In the genomic region with DNA sequence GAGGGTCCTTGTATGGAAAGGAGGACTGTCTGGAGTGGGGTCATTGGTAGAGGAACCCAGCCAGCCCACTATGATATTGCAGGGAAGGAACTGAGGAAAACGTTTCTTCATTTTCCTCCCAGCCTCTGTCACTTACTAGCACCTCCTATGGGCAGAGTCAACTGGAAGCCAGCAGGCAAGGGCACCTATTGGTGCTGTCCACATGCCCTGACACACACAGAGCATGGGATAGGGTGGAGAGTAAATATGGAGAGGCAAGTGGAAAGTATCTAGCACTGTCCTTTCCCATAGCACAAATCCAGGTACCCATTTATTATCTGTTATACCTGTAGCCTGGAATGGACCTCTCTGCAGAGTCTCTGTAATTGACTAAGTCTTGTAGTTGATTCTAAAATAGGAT, we compare ENCODE assay signal across 19 cellular contexts.
DNase-seq lines count a peak whose midpoint lies in the region; ATAC-seq and TF ChIP-seq lines count a peak whose summit lies in the region.
"Had no signal": no experiment of that assay in that cellular context is flagged by ENCODE, and none has a peak within 500 bp of the region (broad histone marks: within the 10 kb centered on the region; RNA-seq: fewer than 3 reads in every experiment).

No MANE protein-coding gene starts in this region.

- H3K9ac ChIP-seq in HCT116 (ENCODE audit: low read length) (no peak overlapping the region), endodermal cell (ENCODE audit: extremely low read depth, low read length, poor library complexity, severe bottlenecking) (no peak overlapping the region)
- H3K9ac ChIP-seq: BLaER1 treated with 17β-estradiol and CSF1 and Interleukin-3, amounts not matched to agents 10 nM and 100 nM; GM23248 had no signal

- no peaks in the 10 kb centered on the region for H3K9me2 ChIP-seq in HCT116 (ENCODE audit: insufficient read depth)
- H3K9me2 ChIP-seq in PC-9 (ENCODE audit: insufficient read depth) = no peaks in the 10 kb centered on the region

- H3K9me3 ChIP-seq in HCT116 (ENCODE audit: control insufficient read depth in 1 of 2, insufficient read depth in 1 of 2, low read depth in 1 of 2, low read length in 2 of 2) (peaks cover 0 to 3% of the 10 kb centered on the region in 2 experiments; a peak in 2 of 4 replicates), endodermal cell (ENCODE audit: control insufficient read depth, low read length) (no peaks in the 10 kb centered on the region), right lobe of liver (no peaks in the 10 kb centered on the region), PC-9 (ENCODE audit: insufficient read depth, low read depth) (no peaks in the 10 kb centered on the region; the same call in 1 of the 2 replicates)
- H3K9me3 ChIP-seq: BLaER1 treated with 17β-estradiol and CSF1 and Interleukin-3, amounts not matched to agents 10 nM and 100 nM had no signal

- POLR2A ChIA-PET in HCT116 (lab: Charles Lee) (no interaction called here), PC-9 (lab: Charles Lee; ENCODE audit: unreplicated experiment) (no interaction called here)

- RAD21 ChIA-PET in HCT116 (lab: Charles Lee; ENCODE audit: low non-redundant PET in 1 of 2, low total read pairs in 2 of 2, uncharacterized antibody in 2 of 2, unreplicated experiment in 2 of 2) = no interaction called here

- no TSS peak for BruUV-seq in HCT116 (replicated peaks; lab: Mats Ljungman, UMichigan)
- BruUV-seq in PC-9 (replicated peaks; lab: Mats Ljungman, UMichigan) = no TSS peak

- no peaks in the 10 kb centered on the region for H3F3A ChIP-seq in PC-9 (ENCODE audit: insufficient read depth, low read depth)

- no peaks in the 10 kb centered on the region for H3K36me3 ChIP-seq in HCT116 (ENCODE audit: control insufficient read depth in 1 of 2, insufficient read depth in 2 of 2, low read length in 2 of 2)
- H3K36me3 ChIP-seq in endodermal cell (ENCODE audit: control insufficient read depth, insufficient read depth, low read length) = no peaks in the 10 kb centered on the region
- H3K36me3 ChIP-seq in right lobe of liver = no peaks in the 10 kb centered on the region
- no peaks in the 10 kb centered on the region for H3K36me3 ChIP-seq in PC-9 (ENCODE audit: low read depth)
- H3K36me3 ChIP-seq: BLaER1 treated with 17β-estradiol and CSF1 and Interleukin-3, amounts not matched to agents 10 nM and 100 nM had no signal

- H4K20me1 ChIP-seq in HCT116 (ENCODE audit: insufficient read depth) = no peaks in the 10 kb centered on the region
- no peaks in the 10 kb centered on the region for H4K20me1 ChIP-seq in PC-9 (ENCODE audit: insufficient read depth)
- H4K20me1 ChIP-seq: BLaER1 treated with 17β-estradiol and CSF1 and Interleukin-3, amounts not matched to agents 10 nM and 100 nM had no signal

- TF ChIP-seq POLR2A in HCT116 (IDR thresholded peaks at IDR 0.05; ENCODE audit: borderline replicate concordance, extremely low read depth, insufficient read depth, insufficient read length) (no peak), right lobe of liver (IDR thresholded peaks at IDR 0.05) (no peak)

- TF ChIP-seq CTCF in HCT116 (IDR thresholded peaks at IDR 0.05 in 2 of 3, conservative IDR thresholded peaks at IDR 0.05 in 1 of 3; ENCODE audit: borderline replicate concordance in 1 of 3, insufficient read depth in 1 of 3, low read depth in 2 of 3, low read length in 2 of 3) (0 out of 6 replicates have a peak, but pooled peaks of 1 of the 3 experiments have one; percentile 10), endodermal cell (conservative IDR thresholded peaks at IDR 0.05) (peak; percentile 28), right lobe of liver (IDR thresholded peaks at IDR 0.05) (no peak), PC-9 (conservative IDR thresholded peaks at IDR 0.05) (no peak)

- TF ChIP-seq RAD21 in HCT116 (IDR thresholded peaks at IDR 0.05; ENCODE audit: low read depth) = no peak

- H3K27me3 Mint-ChIP-seq in endodermal cell (ENCODE audit: insufficient read depth) = no peaks in the 10 kb centered on the region
- H3K27me3 Mint-ChIP-seq: B cell had no signal

- no peak overlapping the region for H3K4me3 Mint-ChIP-seq in endodermal cell
- H3K4me3 Mint-ChIP-seq: B cell; CD8-positive, alpha-beta T cell; HFFc6 had no signal

- H3K79me2 ChIP-seq in HCT116 (ENCODE audit: insufficient read depth, low read length) (no peaks in the 10 kb centered on the region), PC-9 (ENCODE audit: low read depth) (no peaks in the 10 kb centered on the region)

- intact Hi-C loops in HCT116 (cut with micrococcal nuclease) = loop anchor here (5.0 kb wide), 1 partner anchor 42 kb away; no protein-coding TSS in a partner anchor
- intact Hi-C loops in right lobe of liver (cut with DNase I) = no loop called here
- intact Hi-C loops in PC-9 (cut with micrococcal nuclease; ENCODE audit: unreplicated experiment) = no loop called here

- H3K4me3 ChIP-seq in HCT116 (replicated peaks in 1 of 2; ENCODE audit: low read depth in 1 of 2, low read length in 2 of 2) (no peak overlapping the region), endodermal cell (ENCODE audit: low read length) (no peak overlapping the region), right lobe of liver (no peak overlapping the region), PC-9 (no peak overlapping the region)
- H3K4me3 ChIP-seq: BLaER1 treated with 17β-estradiol and CSF1 and Interleukin-3, amounts not matched to agents 10 nM and 100 nM; GM12878; GM23248 had no signal

- CTCF ChIA-PET in HCT116 (lab: Charles Lee) (no interaction called here), PC-9 (lab: Charles Lee) (no interaction called here)

- ATAC-seq in HCT116 = peak; percentile 40; the same call in 1 of the 2 replicates
- ATAC-seq in right lobe of liver = peak; percentile 33 to 57 (median 40)
- ATAC-seq in HG03175 (IDR thresholded peaks at IDR 0.05; ENCODE audit: unreplicated experiment) = no peak
- ATAC-seq: CD8-positive, alpha-beta T cell; GM12878 had no signal

- 60% methylated on average over 1 of the region's 1 CpG; no CpG with 5 or more reads in 1 of the 2 experiments for WGBS in endodermal cell (ENCODE audit: insufficient coverage in 1 of 2, insufficient read length in 1 of 2), 2 experiments
- 44% methylated on average over 1 of the region's 1 CpG for WGBS in right lobe of liver (ENCODE audit: insufficient coverage, low coverage, low lambda C conversion rate, missing lambda C conversion rate)

- DNase-seq in HCT116 (ENCODE audit: low read depth, low spot score) = no peak
- DNase-seq in endodermal cell = no peak
- DNase-seq in right lobe of liver = no peak
- no peak for DNase-seq in PC-9
- DNase-seq in GM19238 (ENCODE audit: insufficient read length, low spot score) = no peak
- no peak for DNase-seq in DMS114 treated with DMSO at 0.1 percent for 48 hours (lab: John Stamatoyannopoulos, UW; ENCODE audit: unreplicated experiment)
- DNase-seq: 8988T; Calu3; CD8-positive, alpha-beta T cell; DMS53; DND-41; EL; GM23248; HCEC 1CT; HFFc6 had no signal

- 0 out of 2 replicates have a peak, but pooled peaks cover 12% of the 10 kb centered on the region for H3K27me3 ChIP-seq in HCT116 (ENCODE audit: insufficient read depth, low read length)
- H3K27me3 ChIP-seq in endodermal cell (ENCODE audit: control insufficient read depth, insufficient read depth, low read length, poor library complexity, severe bottlenecking) = no peaks in the 10 kb centered on the region
- H3K27me3 ChIP-seq in right lobe of liver = no peaks in the 10 kb centered on the region
- no peaks in the 10 kb centered on the region for H3K27me3 ChIP-seq in PC-9 (ENCODE audit: insufficient read depth, low read depth)
- H3K27me3 ChIP-seq: BLaER1 treated with 17β-estradiol and CSF1 and Interleukin-3, amounts not matched to agents 10 nM and 100 nM had no signal

- H3K9me3 Mint-ChIP-seq in endodermal cell = peaks cover 5% of the 10 kb centered on the region

- no peaks in the 10 kb centered on the region for H3K4me1 ChIP-seq in HCT116 (ENCODE audit: control insufficient read depth in 1 of 2, insufficient read depth in 2 of 2, low read length in 2 of 2)
- peaks cover 5% of the 10 kb centered on the region for H3K4me1 ChIP-seq in endodermal cell (ENCODE audit: control insufficient read depth, insufficient read depth, low read length)
- peaks cover 0 to 12% (median 0%) of the 10 kb centered on the region in 4 donors for H3K4me1 ChIP-seq in right lobe of liver
- no peaks in the 10 kb centered on the region for H3K4me1 ChIP-seq in PC-9 (replicated peaks; ENCODE audit: insufficient read depth)
- H3K4me1 ChIP-seq: BLaER1 treated with 17β-estradiol and CSF1 and Interleukin-3, amounts not matched to agents 10 nM and 100 nM had no signal

- no peak overlapping the region for H3K27ac Mint-ChIP-seq in endodermal cell
- H3K27ac Mint-ChIP-seq: B cell; CD8-positive, alpha-beta T cell; HFFc6 had no signal

- H2AFZ ChIP-seq in HCT116 (ENCODE audit: low read depth, low read length, poor library complexity, severe bottlenecking) = no peak overlapping the region
- no peak overlapping the region for H2AFZ ChIP-seq in PC-9
- H2AFZ ChIP-seq: GM23248 had no signal

- no peak overlapping the region for H3K4me2 ChIP-seq in HCT116 (ENCODE audit: low read length)
- H3K4me2 ChIP-seq in PC-9 = no peak overlapping the region
- H3K4me2 ChIP-seq: BLaER1 treated with 17β-estradiol and CSF1 and Interleukin-3, amounts not matched to agents 10 nM and 100 nM had no signal

- no peaks in the 10 kb centered on the region for H3K36me3 Mint-ChIP-seq in endodermal cell (ENCODE audit: low read depth)
- H3K36me3 Mint-ChIP-seq: CD8-positive, alpha-beta T cell had no signal

- no peak overlapping the region for H3K27ac ChIP-seq in HCT116 (ENCODE audit: low read depth, low read length)
- no peak overlapping the region for H3K27ac ChIP-seq in endodermal cell (ENCODE audit: low read depth, low read length)
- H3K27ac ChIP-seq in right lobe of liver = no peak overlapping the region
- no peak overlapping the region for H3K27ac ChIP-seq in PC-9
- H3K27ac ChIP-seq: BLaER1 treated with 17β-estradiol and CSF1 and Interleukin-3, amounts not matched to agents 10 nM and 100 nM; GM23248 had no signal

- peaks cover 19% of the 10 kb centered on the region for H3K4me1 Mint-ChIP-seq in endodermal cell
- H3K4me1 Mint-ChIP-seq: B cell had no signal

TF ChIP-seq in HCT116, 20 proteins besides CTCF, POLR2A, EP300 and RAD21:
- TF ChIP-seq CBX3 (IDR thresholded peaks at IDR 0.05; ENCODE audit: low read depth) (no peak), EZH2phosphoT487 (IDR thresholded peaks at IDR 0.05; ENCODE audit: borderline replicate concordance) (no peak), CEBPB (IDR thresholded peaks at IDR 0.05; ENCODE audit: low read depth) (no peak)
